Comparison of ENCODE assay signal across 9 cellular contexts in genomic region chr1:47231314-47232186, GRCh38. TPM values are rescaled to one million over a fixed set of nuclear protein-coding genes. Genes with fewer than 3 reads are reported as not detected.
DNase-seq lines count a peak whose midpoint lies in the region; ATAC-seq and TF ChIP-seq lines count a peak whose summit lies in the region.
"Had no signal": no experiment of that assay in that cellular context is flagged by ENCODE, and none has a peak within 500 bp of the region (broad histone marks: within the 10 kb centered on the region; RNA-seq: fewer than 3 reads in every experiment).

No MANE protein-coding gene starts in this region.

- peaks cover 6 to 71% of the 10 kb centered on the region in 2 donors for H3K27me3 ChIP-seq in breast epithelium

- H3K4me1 ChIP-seq in breast epithelium: peaks cover 0 to 7% of the 10 kb centered on the region in 2 donors

- TF ChIP-seq POLR2A in breast epithelium (IDR thresholded peaks at IDR 0.05): no peak

- TF ChIP-seq CTCF in breast epithelium (IDR thresholded peaks at IDR 0.05): no peak
- TF ChIP-seq CTCF in MCF 10A (IDR thresholded peaks at IDR 0.05; ENCODE audit: unreplicated experiment): no peak
- TF ChIP-seq CTCF in nephron (IDR thresholded peaks at IDR 0.05; ENCODE audit: unreplicated experiment in 3 of 3): no peak

- CTCF ChIA-PET in MCF 10A (lab: Yijun Ruan, JAX): no interaction called here
- CTCF ChIA-PET in activated CD4-positive, alpha-beta memory T cell treated with anti-CD3 and anti-CD28 coated beads for 36 hours (lab: Charles Lee): no interaction called here

- H3K36me3 ChIP-seq in breast epithelium: no peaks in the 10 kb centered on the region

- no peaks in the 10 kb centered on the region for H3K9me3 ChIP-seq in breast epithelium

- H3K4me3 Mint-ChIP-seq in MCF 10A (ENCODE audit: unreplicated experiment) (no peak overlapping the region), nephron (peak overlapping the region; percentile 69 to 75 (median 73))
- peak overlapping the region; percentile 50 for H3K4me3 Mint-ChIP-seq in activated CD4-positive, alpha-beta memory T cell treated with anti-CD3 and anti-CD28 coated beads for 36 hours

- H3K9me3 Mint-ChIP-seq in MCF 10A (ENCODE audit: unreplicated experiment) (no peaks in the 10 kb centered on the region), nephron (peaks cover 7% of the 10 kb centered on the region)
- no peaks in the 10 kb centered on the region for H3K9me3 Mint-ChIP-seq in activated CD4-positive, alpha-beta memory T cell treated with anti-CD3 and anti-CD28 coated beads for 36 hours

- H3K27ac ChIP-seq in breast epithelium: peak overlapping the region; percentile 25 to 77

- peak overlapping the region; percentile 36 to 61 (median 44) for H3K4me3 ChIP-seq in breast epithelium

- H3K4me1 Mint-ChIP-seq in MCF 10A (ENCODE audit: insufficient read depth, unreplicated experiment): no peaks in the 10 kb centered on the region
- peaks cover 25% of the 10 kb centered on the region for H3K4me1 Mint-ChIP-seq in activated CD4-positive, alpha-beta memory T cell treated with anti-CD3 and anti-CD28 coated beads for 36 hours (ENCODE audit: low read depth)
- peaks cover 26% of the 10 kb centered on the region for H3K4me1 Mint-ChIP-seq in nephron

- no peak overlapping the region for H3K27ac Mint-ChIP-seq in MCF 10A (ENCODE audit: low read depth, unreplicated experiment)
- H3K27ac Mint-ChIP-seq in activated CD4-positive, alpha-beta memory T cell treated with anti-CD3 and anti-CD28 coated beads for 36 hours: no peak overlapping the region
- H3K27ac Mint-ChIP-seq in nephron: peak overlapping the region in 2 of 3 experiments; percentile 11 to 61

- DNase-seq in breast epithelium (ENCODE audit: low spot score in 2 of 2) (no peak), MCF 10A (ENCODE audit: unreplicated experiment) (no peak), fibroblast of peridontal ligament (ENCODE audit: extremely low read depth) (peak; percentile 36), NCI-H1417 treated with DMSO at 0.1 percent for 48 hours (lab: John Stamatoyannopoulos, UW) (no peak)
- peak; percentile 45 for DNase-seq in activated CD4-positive, alpha-beta memory T cell treated with anti-CD3 and anti-CD28 coated beads for 36 hours
- DNase-seq in activated CD4-positive, CD25-positive, alpha-beta regulatory T cell (lab: John Stamatoyannopoulos, UW): no peak

- H3K27me3 Mint-ChIP-seq in MCF 10A (ENCODE audit: insufficient read depth, unreplicated experiment): peaks cover 44% of the 10 kb centered on the region
- H3K27me3 Mint-ChIP-seq in activated CD4-positive, alpha-beta memory T cell treated with anti-CD3 and anti-CD28 coated beads for 36 hours: peaks cover 76% of the 10 kb centered on the region
- peaks cover 100% of the 10 kb centered on the region for H3K27me3 Mint-ChIP-seq in nephron (ENCODE audit: low read depth)

- no TSS peak for BruUV-seq in MCF 10A (replicated peaks; lab: Mats Ljungman, UMichigan)

- intact Hi-C loops in breast epithelium (cut with DNase I; ENCODE audit: low total_unique reads): no loop called here
- intact Hi-C loops in MCF 10A (cut with micrococcal nuclease): no loop called here
- intact Hi-C loops in activated CD4-positive, alpha-beta memory T cell treated with anti-CD3 and anti-CD28 coated beads for 36 hours (cut with micrococcal nuclease): loop anchor here (5.0 kb wide), 1 partner anchor 206 kb away; the partner anchor contains the start of gene FOXD2

- POLR2A ChIA-PET in MCF 10A (lab: Yijun Ruan, JAX): no interaction called here
- POLR2A ChIA-PET in activated CD4-positive, alpha-beta memory T cell treated with anti-CD3 and anti-CD28 coated beads for 36 hours (lab: Charles Lee): no interaction called here

- no peaks in the 10 kb centered on the region for H3K36me3 Mint-ChIP-seq in MCF 10A (ENCODE audit: insufficient read depth, unreplicated experiment)
- peaks cover 2% of the 10 kb centered on the region for H3K36me3 Mint-ChIP-seq in activated CD4-positive, alpha-beta memory T cell treated with anti-CD3 and anti-CD28 coated beads for 36 hours
- no peaks in the 10 kb centered on the region for H3K36me3 Mint-ChIP-seq in nephron (ENCODE audit: low read depth)

- no peak for ATAC-seq in HG02763 (IDR thresholded peaks at IDR 0.05; ENCODE audit: unreplicated experiment)

RNA-seq across cellular contexts. Expression of gene TAL1, which starts 0.5 kb away (rescaled TPM):
- total RNA-seq in breast epithelium: 1 to 10 TPM; 2.3 to 6.2 (median 5.1) TPM
- total RNA-seq in MCF 10A (2022): not detected in 2 replicates
- under 1 TPM in 1 of 2 experiments, not detected in 1; 0.07 TPM for total RNA-seq in activated CD4-positive, alpha-beta memory T cell treated with anti-CD3 and anti-CD28 coated beads for 36 hours
- total RNA-seq: activated CD8-positive, alpha-beta memory T cell treated with anti-CD3 and anti-CD28 coated beads for 36 hours had no signal

RNA-seq across cellular contexts. Expression of gene PDZK1IP1, which starts 41.7 kb away (rescaled TPM):
- 10 to 100 TPM in 2 of 3 donors, 1 to 10 TPM in 1; 2.2 to 69.4 (median 42.3) TPM for total RNA-seq in breast epithelium
- total RNA-seq in MCF 10A (2022): 17.9 and 19.6 TPM in 2 replicates
- not detected for total RNA-seq in activated CD4-positive, alpha-beta memory T cell treated with anti-CD3 and anti-CD28 coated beads for 36 hours
- total RNA-seq: activated CD8-positive, alpha-beta memory T cell treated with anti-CD3 and anti-CD28 coated beads for 36 hours had no signal

Comparison
In these comparisons a context has a peak if more than half of its experiments do, and no peak if none do; other contexts are left out.
1. DNase-seq: peak in activated CD4-positive, alpha-beta memory T cell treated with anti-CD3 and anti-CD28 coated beads for 36 hours (single experiment) and fibroblast of peridontal ligament (single experiment); none in breast epithelium (0 of 2), MCF 10A (single experiment), NCI-H1417 treated with DMSO at 0.1 percent for 48 hours (single experiment) and activated CD4-positive, CD25-positive, alpha-beta regulatory T cell (0 of 4).
2. H3K27ac Mint-ChIP-seq: peak in nephron (2 of 3); none in MCF 10A (single experiment) and activated CD4-positive, alpha-beta memory T cell treated with anti-CD3 and anti-CD28 coated beads for 36 hours (single experiment).